ENCODE assay signal across 8 cellular contexts in the genomic region with DNA sequence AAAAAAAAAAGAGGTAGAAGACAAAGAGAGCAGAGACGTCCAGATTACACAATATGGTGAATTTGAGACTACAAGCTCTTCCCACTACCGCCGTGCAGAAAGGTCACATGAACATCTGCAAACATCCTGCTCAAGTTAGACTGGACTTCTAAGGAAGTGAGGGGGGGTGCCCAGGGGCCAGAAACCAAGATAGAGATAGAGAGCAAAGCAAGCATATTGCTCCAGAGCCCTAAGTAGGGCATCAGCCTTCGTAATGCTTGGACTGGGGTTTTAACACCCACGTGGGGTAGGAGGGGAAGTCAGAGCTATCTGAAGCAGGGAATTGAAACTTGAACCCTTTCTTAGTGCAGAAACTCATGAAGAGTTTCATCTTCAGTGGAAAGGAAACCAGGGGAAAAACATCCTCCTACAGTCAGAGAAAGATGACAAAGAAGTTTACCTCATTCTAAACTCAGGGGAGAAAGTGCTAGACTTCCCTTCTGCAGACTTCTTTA. TPM values are rescaled to one million over a fixed set of nuclear protein-coding genes. Genes with fewer than 3 reads are reported as not detected.
A peak's percentile ranks its signal among the peaks of the same experiment; 100 is the strongest.
DNase-seq lines count a peak whose midpoint lies in the region; ATAC-seq, FAIRE-seq and TF ChIP-seq lines count a peak whose summit lies in the region.

No MANE protein-coding gene starts in this region.

- intact Hi-C loops in kidney (cut with DNase I): no loop called here

- H3K4me3 ChIP-seq in NB4 (ENCODE audit: low read depth, low read length): no peak overlapping the region
- no peak overlapping the region for H3K4me3 ChIP-seq in fibroblast of pulmonary artery (replicated peaks; ENCODE audit: low read depth, low read length)
- H3K4me3 ChIP-seq in kidney (ENCODE audit: low read length in 2 of 2): no peak overlapping the region

- DNase-seq in NB4 (ENCODE audit: low read depth): peak; percentile 42
- peak; percentile 21 for DNase-seq in fibroblast of pulmonary artery (ENCODE audit: low read depth)
- DNase-seq in stimulated activated CD4-positive, alpha-beta T cell treated with anti-CD3 and anti-CD28 coated beads, Interleukin-4, amount 100 ng/mL, for 48 hours (ENCODE audit: low read depth in 2 of 2): peak; percentile 34 to 54
- no peak for DNase-seq in HUDEP-2 (lab: John Stamatoyannopoulos, UW; ENCODE audit: unreplicated experiment in 76 of 76)
- no peak for DNase-seq in kidney
- no peak for DNase-seq in omental fat pad (ENCODE audit: low spot score)

- no peak overlapping the region for H3K9ac ChIP-seq in kidney (ENCODE audit: low read length in 2 of 2)

- no peaks in the 10 kb centered on the region for H3K36me3 ChIP-seq in kidney (ENCODE audit: control insufficient read depth in 1 of 2, insufficient read depth in 2 of 2, low read length in 2 of 2)

- TF ChIP-seq CTCF in NB4 (IDR thresholded peaks at IDR 0.05; ENCODE audit: low read depth, low read length) (no peak), fibroblast of pulmonary artery (IDR thresholded peaks at IDR 0.05; ENCODE audit: low read length, missing control alignments) (no peak), kidney (IDR thresholded peaks at IDR 0.05; ENCODE audit: borderline replicate concordance, extremely low read depth, insufficient read depth) (no peak), omental fat pad (IDR thresholded peaks at IDR 0.05) (no peak)

- no peaks in the 10 kb centered on the region for H3K9me3 ChIP-seq in kidney (ENCODE audit: control insufficient read depth in 1 of 2, low read length in 2 of 2)

- no peak for FAIRE-seq in kidney (lab: Jason Lieb, UNC)

- H3K27ac ChIP-seq in kidney (ENCODE audit: low read depth in 2 of 2, low read length in 2 of 2): no peak overlapping the region

- peak; percentile 84 for ATAC-seq in GM18505 (IDR thresholded peaks at IDR 0.05; ENCODE audit: unreplicated experiment)
- peak; percentile 93 for ATAC-seq in GM21529 (IDR thresholded peaks at IDR 0.05; ENCODE audit: unreplicated experiment)
- no peak for ATAC-seq in omental fat pad (ENCODE audit: low FRiP score)

- TF ChIP-seq POLR2A in GM18505 (IDR thresholded peaks at IDR 0.05; ENCODE audit: borderline replicate concordance, extremely low read depth, insufficient read depth, insufficient read length) (no peak), NB4 (IDR thresholded peaks at IDR 0.05; ENCODE audit: extremely low read depth, insufficient read length) (no peak)

- H3K4me1 ChIP-seq in kidney (ENCODE audit: control insufficient read depth in 1 of 2, insufficient read depth in 1 of 2, low read depth in 1 of 2, low read length in 2 of 2): no peaks in the 10 kb centered on the region

RNA-seq across cellular contexts. Expression of gene CLEC19A, which starts 8.7 kb away (rescaled TPM):
- total RNA-seq in kidney: not detected
- polyA plus RNA-seq in kidney (ENCODE audit: insufficient read depth, low read depth, low replicate concordance): not detected
- total RNA-seq in omental fat pad: not detected

Comparison
In these comparisons a context has a peak if more than half of its experiments do, and no peak if none do; other contexts are left out.
1. DNase-seq: peak in NB4 (single experiment), fibroblast of pulmonary artery (single experiment) and stimulated activated CD4-positive, alpha-beta T cell treated with anti-CD3 and anti-CD28 coated beads, Interleukin-4, amount 100 ng/mL, for 48 hours (2 of 2); none in HUDEP-2 (0 of 76), kidney (single experiment) and omental fat pad (single experiment).